ENCODE assay signal across 29 cellular contexts in genomic region chr17:61517843-61518606, GRCh38.
DNase-seq lines count a peak whose midpoint lies in the region; ATAC-seq, FAIRE-seq and TF ChIP-seq lines count a peak whose summit lies in the region.
"Had no signal": no experiment of that assay in that cellular context is flagged by ENCODE, and none has a peak within 500 bp of the region (broad histone marks: within the 10 kb centered on the region; RNA-seq: fewer than 3 reads in every experiment).

No MANE protein-coding gene starts in this region.

- no peak overlapping the region for H3K27ac ChIP-seq in SK-N-SH (ENCODE audit: low read depth in 2 of 2, low read length in 1 of 2)
- H3K27ac ChIP-seq: BLaER1, HL-60, RWPE1 had no signal

- WGBS in SK-N-SH (ENCODE audit: low lambda C conversion rate), result 49% methylated on average over 3 of the region's 3 CpGs

- no peak for TF ChIP-seq EP300 in SK-N-SH (IDR thresholded peaks at IDR 0.05; ENCODE audit: borderline replicate concordance in 1 of 2, low read depth in 1 of 2, low read length in 1 of 2)

- no peaks in the 10 kb centered on the region for H3K79me2 ChIP-seq in SK-N-SH (ENCODE audit: insufficient read depth)

- POLR2A ChIA-PET in SK-N-SH (lab: Yijun Ruan, JAX), result no interaction called here

- H3K4me1 ChIP-seq in SK-N-SH (ENCODE audit: control insufficient read depth in 1 of 2, insufficient read depth in 2 of 2, low read depth in 1 of 2, low read length in 1 of 2), result peaks cover 0 to 2% of the 10 kb centered on the region in 2 experiments; a peak in 1 of 4 replicates
- H3K4me1 ChIP-seq: BLaER1 had no signal

- no peaks in the 10 kb centered on the region for H4K20me1 ChIP-seq in SK-N-SH (ENCODE audit: insufficient read depth)
- H4K20me1 ChIP-seq: BLaER1 had no signal

- no peaks in the 10 kb centered on the region for H3K9me2 ChIP-seq in SK-N-SH

- TF ChIP-seq CTCF in SK-N-SH (IDR thresholded peaks at IDR 0.05), result no peak

- H3F3A ChIP-seq in SK-N-SH (replicated peaks; ENCODE audit: insufficient read depth), result no peaks in the 10 kb centered on the region

- no peak overlapping the region for H2AFZ ChIP-seq in SK-N-SH (ENCODE audit: low read depth)

- DNase-seq in SK-N-SH (no peak), NCI-H226 (peak; percentile 17), islet precursor cell (peak; percentile 86), urothelium cell line (ENCODE audit: low spot score) (no peak), 8988T (no peak), COR-L47 (lab: John Stamatoyannopoulos, UW) (no peak)
- DNase-seq in stimulated activated naive CD4-positive, alpha-beta T cell treated with Interleukin-2 at 50 U/mL for 16 hours (lab: John Stamatoyannopoulos, UW), result no peak
- DNase-seq: CD4-positive, CD25-positive, alpha-beta regulatory T cell; GOT3; HCEC 1CT; Kasumi-1; MV-4-11; NCI-H1105; NCI-H146; NCI-H1930; NCI-H2107; NCI-H446; NCI-H524 treated with DMSO at 0.1 percent for 48 hours; NCI-H774; SHP77; SW 1271 had no signal

- H3K27me3 ChIP-seq in SK-N-SH (ENCODE audit: insufficient read depth), result no peaks in the 10 kb centered on the region; the same call in 1 of the 2 replicates
- H3K27me3 ChIP-seq: BLaER1 had no signal

- ATAC-seq in SK-N-SH treated with all-trans-retinoic acid at 6 μM for 48 hours, result no peak
- ATAC-seq: HepG2, Panc1 had no signal

- no peak overlapping the region for H3K4me3 ChIP-seq in SK-N-SH (ENCODE audit: low read depth in 2 of 2, low read length in 1 of 2)
- H3K4me3 ChIP-seq: BLaER1 had no signal

- CTCF ChIA-PET in SK-N-SH (lab: Yijun Ruan, JAX), result interaction anchor here (1.0 to 1.6 kb wide), 3 partner anchors 8 to 106 kb away, joined by 3 read pairs; no protein-coding TSS in a partner anchor

- no peaks in the 10 kb centered on the region for H3K9me3 ChIP-seq in SK-N-SH
- H3K9me3 ChIP-seq: BLaER1 had no signal

- H3K4me2 ChIP-seq in SK-N-SH, result no peak overlapping the region
- H3K4me2 ChIP-seq: BLaER1 had no signal

- no peaks in the 10 kb centered on the region for H3K36me3 ChIP-seq in SK-N-SH (replicated peaks in 1 of 2; ENCODE audit: control insufficient read depth in 1 of 2, insufficient read depth in 2 of 2, low read length in 1 of 2)
- H3K36me3 ChIP-seq: BLaER1 had no signal

- FAIRE-seq in urothelium cell line (lab: Jason Lieb, UNC), result peak; percentile 93
- FAIRE-seq: D721Med, G401.6, HepG2 had no signal

- TF ChIP-seq RAD21 in SK-N-SH (IDR thresholded peaks at IDR 0.05; ENCODE audit: low read length), result no peak

- H3K9ac ChIP-seq in SK-N-SH, result no peak overlapping the region
- H3K9ac ChIP-seq: BLaER1 had no signal

TF ChIP-seq in SK-N-SH treated with all-trans-retinoic acid at 6 μM for 48 hours, 23 proteins besides CTCF, POLR2A, EP300 and RAD21:
- TF ChIP-seq GLIS3 (CRISPR knock-in tag; IDR thresholded peaks at IDR 0.05) (no peak), SNAI2 (CRISPR knock-in tag; IDR thresholded peaks at IDR 0.05) (no peak), ISL1 (CRISPR knock-in tag; IDR thresholded peaks at IDR 0.05) (peak; percentile 61), PATZ1 (CRISPR knock-in tag; IDR thresholded peaks at IDR 0.05; ENCODE audit: borderline replicate concordance) (no peak)

TF ChIP-seq in SK-N-SH, 30 proteins besides CTCF, POLR2A, EP300 and RAD21:
- no peak for TF ChIP-seq FOXM1 (IDR thresholded peaks at IDR 0.05; ENCODE audit: low read depth)
- TF ChIP-seq NFIC (IDR thresholded peaks at IDR 0.05; ENCODE audit: borderline replicate concordance), result no peak
- no peak for TF ChIP-seq MEF2A (IDR thresholded peaks at IDR 0.05; ENCODE audit: borderline replicate concordance, low read depth)
- TF ChIP-seq RFX5 (IDR thresholded peaks at IDR 0.05; ENCODE audit: low read length), result no peak
- TF ChIP-seq GATA2 (CRISPR knock-in tag; IDR thresholded peaks at IDR 0.05), result no peak
- TF ChIP-seq ELF1 (IDR thresholded peaks at IDR 0.05), result no peak
- TF ChIP-seq PBX3 (IDR thresholded peaks at IDR 0.05), result no peak
- no peak for TF ChIP-seq USF2 (IDR thresholded peaks at IDR 0.05; ENCODE audit: borderline replicate concordance, low read depth, low read length)

Comparison
In these comparisons a context has a peak if more than half of its experiments do, and no peak if none do; other contexts are left out.
1. DNase-seq: peak in NCI-H226 (single experiment) and islet precursor cell (single experiment); none in SK-N-SH (single experiment), urothelium cell line (single experiment), 8988T (single experiment), COR-L47 (single experiment) and stimulated activated naive CD4-positive, alpha-beta T cell treated with Interleukin-2 at 50 U/mL for 16 hours (single experiment).